Comparison of ENCODE assay signal across 8 cellular contexts in genomic region chr17:14308636-14308964, GRCh38. TPM values are rescaled to one million over a fixed set of nuclear protein-coding genes. Genes with fewer than 3 reads are reported as not detected.
A peak's percentile ranks its signal among the peaks of the same experiment; 100 is the strongest.
DNase-seq lines count a peak whose midpoint lies in the region; ATAC-seq and TF ChIP-seq lines count a peak whose summit lies in the region.

No MANE protein-coding gene starts in this region.

- no peak overlapping the region for H3K9ac ChIP-seq in PC-3 (ENCODE audit: low read length)
- H3K9ac ChIP-seq in neural progenitor cell: no peak overlapping the region

- ATAC-seq in PC-3 (no peak), GM21717 (IDR thresholded peaks at IDR 0.05; ENCODE audit: unreplicated experiment) (no peak), body of pancreas (no peak)

- 33 to 34% methylated on average over 4 of the region's 4 CpGs for WGBS in body of pancreas, 2 donors

- H3K9me3 ChIP-seq in PC-3 (ENCODE audit: low read length): no peaks in the 10 kb centered on the region
- H3K9me3 ChIP-seq in neural progenitor cell (ENCODE audit: low read depth): no peaks in the 10 kb centered on the region
- no peaks in the 10 kb centered on the region for H3K9me3 ChIP-seq in body of pancreas

- H3K27me3 ChIP-seq in PC-3 (ENCODE audit: low read length) (peaks cover 82% of the 10 kb centered on the region), neural progenitor cell (peaks cover 45% of the 10 kb centered on the region), body of pancreas (peaks cover 0 to 10% of the 10 kb centered on the region in 2 donors)

- peaks cover 38% of the 10 kb centered on the region for H3K4me1 Mint-ChIP-seq in endothelial cell (ENCODE audit: unreplicated experiment)
- H3K4me1 Mint-ChIP-seq in neural progenitor cell: peaks cover 51% of the 10 kb centered on the region

- no peaks in the 10 kb centered on the region for H3K36me3 Mint-ChIP-seq in endothelial cell (ENCODE audit: low read depth, unreplicated experiment)
- H3K36me3 Mint-ChIP-seq in neural progenitor cell: peaks cover 13% of the 10 kb centered on the region

- no peaks in the 10 kb centered on the region for H3K9me2 ChIP-seq in PC-3 (replicated peaks; ENCODE audit: low read length)

- POLR2A ChIA-PET in PC-3 (lab: Charles Lee; ENCODE audit: unreplicated experiment): no interaction called here

- H2AFZ ChIP-seq in PC-3 (ENCODE audit: low read length) (peak overlapping the region; percentile 44; the same call in 1 of the 2 replicates), neural progenitor cell (replicated peaks) (peak overlapping the region; percentile 48)

- H4K20me1 ChIP-seq in PC-3 (ENCODE audit: low read length) (no peaks in the 10 kb centered on the region), neural progenitor cell (ENCODE audit: low read depth) (peaks cover 46% of the 10 kb centered on the region)

- no peaks in the 10 kb centered on the region for H3F3A ChIP-seq in PC-3 (ENCODE audit: low read length, unreplicated experiment)
- H3F3A ChIP-seq in neural progenitor cell (ENCODE audit: low read depth): peaks cover 13% of the 10 kb centered on the region

- H3K9me3 Mint-ChIP-seq in endothelial cell (ENCODE audit: unreplicated experiment): no peaks in the 10 kb centered on the region
- H3K9me3 Mint-ChIP-seq in neural progenitor cell: peaks cover 6% of the 10 kb centered on the region

- H3K27ac Mint-ChIP-seq in endothelial cell (ENCODE audit: unreplicated experiment) (peak overlapping the region; percentile 77), neural progenitor cell (peak overlapping the region; percentile 44)

- peak overlapping the region; percentile 74 for H3K4me2 ChIP-seq in PC-3 (ENCODE audit: low read length)
- H3K4me2 ChIP-seq in neural progenitor cell: peak overlapping the region; percentile 74

- peak overlapping the region; percentile 71 for H3K27ac ChIP-seq in C4-2B
- no peak overlapping the region for H3K27ac ChIP-seq in PC-3 (ENCODE audit: low read length)
- H3K27ac ChIP-seq in neural progenitor cell: no peak overlapping the region
- H3K27ac ChIP-seq in body of pancreas: peak overlapping the region in 1 of 4 donors; percentile 26

- no peak for TF ChIP-seq CTCF in C4-2B (conservative IDR thresholded peaks at IDR 0.05)
- TF ChIP-seq CTCF in PC-3 (conservative IDR thresholded peaks at IDR 0.05; ENCODE audit: low read depth, low read length): no peak
- TF ChIP-seq CTCF in endothelial cell (IDR thresholded peaks at IDR 0.05; ENCODE audit: unreplicated experiment): no peak
- TF ChIP-seq CTCF in neural progenitor cell (IDR thresholded peaks at IDR 0.05): no peak
- no peak for TF ChIP-seq CTCF in body of pancreas (IDR thresholded peaks at IDR 0.05)

- intact Hi-C loops in PC-3 (cut with micrococcal nuclease) (loop anchor here (10.0 kb wide), 1 partner anchor 244 kb away; the partner anchor contains the start of gene COX10), body of pancreas (cut with DNase I) (no loop called here)

- H3K27me3 Mint-ChIP-seq in endothelial cell (ENCODE audit: unreplicated experiment) (peaks cover 12% of the 10 kb centered on the region), neural progenitor cell (ENCODE audit: insufficient read depth, low read depth) (peaks cover 18% of the 10 kb centered on the region)

- H3K4me3 Mint-ChIP-seq in endothelial cell (ENCODE audit: unreplicated experiment) (peak overlapping the region; percentile 86), neural progenitor cell (peak overlapping the region; percentile 82)

- no TSS peak for BruUV-seq in PC-3 (replicated peaks; lab: Mats Ljungman, UMichigan)

- H3K4me3 ChIP-seq in PC-3 (ENCODE audit: low read length) (no peak overlapping the region; the same call in 1 of the 2 replicates), neural progenitor cell (peak overlapping the region; percentile 41), body of pancreas (no peak overlapping the region)

- no peaks in the 10 kb centered on the region for H3K79me2 ChIP-seq in PC-3 (ENCODE audit: low read length)
- H3K79me2 ChIP-seq in neural progenitor cell (ENCODE audit: low read depth): peaks cover 72% of the 10 kb centered on the region

- DNase-seq in PC-3 (no peak), endothelial cell (ENCODE audit: low spot score) (no peak), neural progenitor cell (ENCODE audit: low spot score) (no peak), COLO668 (lab: John Stamatoyannopoulos, UW; ENCODE audit: unreplicated experiment) (no peak), body of pancreas (no peak)
- no peak for DNase-seq in activated CD4-positive, CD25-positive, alpha-beta regulatory T cell treated with anti-CD3 and anti-CD28 coated beads, Interleukin-2, amount 50 U/mL, for 72 hours

- H3K4me1 ChIP-seq in PC-3 (ENCODE audit: insufficient read depth, low read length) (peaks cover 3% of the 10 kb centered on the region), neural progenitor cell (peaks cover 53% of the 10 kb centered on the region), body of pancreas (peaks cover 24% of the 10 kb centered on the region)

- CTCF ChIA-PET in PC-3 (lab: Charles Lee): no interaction called here

- TF ChIP-seq POLR2A in body of pancreas (IDR thresholded peaks at IDR 0.05): no peak

- H3K36me3 ChIP-seq in PC-3 (ENCODE audit: low read depth, low read length) (no peaks in the 10 kb centered on the region), neural progenitor cell (no peaks in the 10 kb centered on the region), body of pancreas (replicated peaks in 1 of 2; ENCODE audit: insufficient read depth in 1 of 2, low read depth in 2 of 2) (no peaks in the 10 kb centered on the region)

RNA-seq across cellular contexts. Expression of gene HS3ST3B1, which starts 7.7 kb away (rescaled TPM):
- total RNA-seq in PC-3 (2014; rRNA removed) (0.33 and 0.52 TPM in 2 replicates), endothelial cell (ENCODE audit: unreplicated experiment) (8.5 TPM), neural progenitor cell (ENCODE audit: low replicate concordance) (21.2 and 21.5 TPM in 2 replicates), body of pancreas (1 to 10 TPM in 1 of 2 donors, under 1 TPM in 1; 0.99 to 1.6 TPM)
